23 cellular contexts compared by ENCODE assay signal in the genomic region with DNA sequence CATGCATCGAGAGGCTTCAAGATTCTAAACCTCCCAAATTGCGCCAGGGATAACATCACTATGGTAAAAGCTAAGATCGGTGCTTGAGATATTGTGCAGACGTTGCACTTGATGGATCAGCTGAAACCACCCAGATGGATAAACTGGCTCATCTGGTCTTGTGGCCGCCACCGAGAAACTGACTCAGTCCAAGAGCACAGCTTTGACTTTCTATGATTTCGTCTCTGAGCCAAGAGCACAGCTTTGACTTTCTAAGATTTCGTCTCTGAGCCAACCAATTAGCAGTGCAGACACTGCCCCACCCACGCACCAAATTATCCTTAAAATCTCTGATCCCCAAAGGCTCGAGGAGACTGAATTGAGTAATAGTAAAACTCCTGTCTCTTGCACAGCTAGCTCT.
"Had no signal": no experiment of that assay in that cellular context is flagged by ENCODE, and none has a peak within 500 bp of the region (broad histone marks: within the 10 kb centered on the region; RNA-seq: fewer than 3 reads in every experiment).

No MANE protein-coding gene starts in this region.

- H3K4me1 ChIP-seq: gastrocnemius medialis, left ventricle myocardium inferior, thyroid gland had no signal

- DNase-seq: activated CD4-positive, alpha-beta T cell treated with anti-CD3 and anti-CD28 coated beads, Interleukin-2, amount 10 ng/mL, durations not matched to agents 24 days and 14 days; activated CD4-positive, CD25-positive, alpha-beta regulatory T cell treated with anti-CD3 and anti-CD28 coated beads, Interleukin-2, amount 50 U/mL, for 72 hours; activated CD8-positive, alpha-beta T cell treated with anti-CD3 and anti-CD28 coated beads for 36 hours; activated gamma-delta T cell treated with Interleukin-2 at 50 U/mL for 16 hours; activated naive CD4-positive, alpha-beta T cell treated with anti-CD3 and anti-CD28 coated beads, Interleukin-2, amount 50 U/mL, for 16 hours; activated T-cell treated with anti-CD3 and anti-CD28 coated beads, Interleukin-2, amount 50 U/mL, for 4 hours; amygdala; dermis blood vessel endothelial cell; effector CD4-positive, alpha-beta T cell; gastrocnemius medialis; glutamatergic neuron; left ventricle myocardium inferior; stimulated activated CD4-positive, alpha-beta T cell treated with anti-CD3 and anti-CD28 coated beads, Interleukin-4, amount 100 ng/mL, for 24 hours; stimulated activated naive CD8-positive, alpha-beta T cell treated with anti-CD3 and anti-CD28 coated beads, Interleukin-15, amount 100 ng/mL, for 72 hours; T-helper 2 cell; thyroid gland had no signal

- FAIRE-seq: colon, islet of Langerhans had no signal

- H3K36me3 Mint-ChIP-seq: stimulated activated memory B cell treated with anti-CD40 and anti-IgM and Interleukin-4, amounts not matched to agents 10 μg/mL and 1 μg/mL and 100 μg/mL, for 72 hours had no signal

- H3K27ac Mint-ChIP-seq: activated CD4-positive, alpha-beta T cell treated with anti-CD3 and anti-CD28 coated beads, Interleukin-2, amount 10 ng/mL, durations not matched to agents 24 days and 14 days; activated CD8-positive, alpha-beta T cell treated with anti-CD3 and anti-CD28 coated beads for 36 hours; activated T-helper 17 cell treated with anti-CD3 and anti-CD28 coated beads, Interleukin-2, amount 50 U/mL, for 72 hours; nephron; stimulated activated memory B cell treated with anti-CD40 and anti-IgM and Interleukin-4, amounts not matched to agents 10 μg/mL and 1 μg/mL and 100 μg/mL, for 72 hours; stimulated activated naive CD8-positive, alpha-beta T cell treated with anti-CD3 and anti-CD28 coated beads, Interleukin-15, amount 100 ng/mL, for 72 hours had no signal

- H3K4me1 Mint-ChIP-seq: activated CD4-positive, alpha-beta T cell treated with anti-CD3 and anti-CD28 coated beads, Interleukin-2, amount 10 ng/mL, durations not matched to agents 24 days and 14 days; activated T-helper 17 cell treated with anti-CD3 and anti-CD28 coated beads, Interleukin-2, amount 50 U/mL, for 72 hours; nephron; stimulated activated memory B cell treated with anti-CD40 and anti-IgM and Interleukin-4, amounts not matched to agents 10 μg/mL and 1 μg/mL and 100 μg/mL, for 72 hours; stimulated activated naive CD8-positive, alpha-beta T cell treated with anti-CD3 and anti-CD28 coated beads, Interleukin-15, amount 100 ng/mL, for 72 hours had no signal

- ATAC-seq: activated CD8-positive, alpha-beta T cell treated with anti-CD3 and anti-CD28 coated beads for 36 hours; activated T-cell treated with anti-CD3 and anti-CD28 coated beads, Interleukin-2, amount 50 U/mL, for 4 hours; activated T-helper 17 cell treated with anti-CD3 and anti-CD28 coated beads, Interleukin-2, amount 50 U/mL, for 72 hours; gastrocnemius medialis; sciatic nerve; stimulated activated memory B cell treated with anti-CD40 and anti-IgM and Interleukin-4, amounts not matched to agents 10 μg/mL and 1 μg/mL and 100 μg/mL, for 72 hours; stimulated activated naive CD8-positive, alpha-beta T cell treated with anti-CD3 and anti-CD28 coated beads, Interleukin-15, amount 100 ng/mL, for 72 hours had no signal

- H3K27ac ChIP-seq: gastrocnemius medialis, left ventricle myocardium inferior, skin epidermis, thyroid gland had no signal

- H3K4me3 Mint-ChIP-seq: activated CD4-positive, alpha-beta T cell treated with anti-CD3 and anti-CD28 coated beads, Interleukin-2, amount 10 ng/mL, durations not matched to agents 24 days and 14 days; activated CD8-positive, alpha-beta T cell treated with anti-CD3 and anti-CD28 coated beads for 36 hours; activated T-cell treated with anti-CD3 and anti-CD28 coated beads, Interleukin-2, amount 50 U/mL, for 4 hours; activated T-helper 17 cell treated with anti-CD3 and anti-CD28 coated beads, Interleukin-2, amount 50 U/mL, for 72 hours; nephron; stimulated activated memory B cell treated with anti-CD40 and anti-IgM and Interleukin-4, amounts not matched to agents 10 μg/mL and 1 μg/mL and 100 μg/mL, for 72 hours; stimulated activated naive CD8-positive, alpha-beta T cell treated with anti-CD3 and anti-CD28 coated beads, Interleukin-15, amount 100 ng/mL, for 72 hours had no signal

- H3K9me3 ChIP-seq: gastrocnemius medialis, left ventricle myocardium inferior, thyroid gland had no signal

- H3K27me3 ChIP-seq: gastrocnemius medialis, thyroid gland had no signal

- H3K36me3 ChIP-seq: gastrocnemius medialis, left ventricle myocardium inferior, thyroid gland had no signal

- H3K4me3 ChIP-seq: gastrocnemius medialis, left ventricle myocardium inferior, skin epidermis, thyroid gland had no signal

- H3K27me3 Mint-ChIP-seq: activated CD4-positive, alpha-beta T cell treated with anti-CD3 and anti-CD28 coated beads, Interleukin-2, amount 10 ng/mL, durations not matched to agents 24 days and 14 days; activated CD8-positive, alpha-beta T cell treated with anti-CD3 and anti-CD28 coated beads for 36 hours; activated T-helper 17 cell treated with anti-CD3 and anti-CD28 coated beads, Interleukin-2, amount 50 U/mL, for 72 hours; stimulated activated memory B cell treated with anti-CD40 and anti-IgM and Interleukin-4, amounts not matched to agents 10 μg/mL and 1 μg/mL and 100 μg/mL, for 72 hours; stimulated activated naive CD8-positive, alpha-beta T cell treated with anti-CD3 and anti-CD28 coated beads, Interleukin-15, amount 100 ng/mL, for 72 hours had no signal

- H3K9me3 Mint-ChIP-seq: activated CD4-positive, alpha-beta T cell treated with anti-CD3 and anti-CD28 coated beads, Interleukin-2, amount 10 ng/mL, durations not matched to agents 24 days and 14 days; nephron; stimulated activated memory B cell treated with anti-CD40 and anti-IgM and Interleukin-4, amounts not matched to agents 10 μg/mL and 1 μg/mL and 100 μg/mL, for 72 hours; stimulated activated naive CD8-positive, alpha-beta T cell treated with anti-CD3 and anti-CD28 coated beads, Interleukin-15, amount 100 ng/mL, for 72 hours had no signal
